13 cellular contexts compared by ENCODE assay signal in the genomic region with DNA sequence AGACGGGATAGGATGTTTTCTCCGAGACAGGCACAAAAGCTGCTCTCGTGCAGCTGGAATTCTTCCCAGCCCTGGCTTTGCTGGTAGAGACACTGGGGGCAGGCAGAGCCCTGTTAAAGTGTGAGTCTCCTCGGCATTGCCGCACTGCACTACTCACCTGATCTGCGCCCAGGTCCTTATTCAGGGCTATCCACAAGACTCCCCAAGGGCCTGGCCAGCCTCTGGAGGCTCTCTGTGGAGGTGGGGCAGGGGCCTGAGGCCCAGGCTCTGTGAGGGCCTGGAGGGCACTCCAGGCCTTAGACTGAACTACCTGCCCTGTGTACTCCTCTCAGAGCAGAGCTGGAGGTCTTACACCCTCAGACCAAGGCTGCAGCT. TPM values are rescaled to one million over a fixed set of nuclear protein-coding genes. Genes with fewer than 3 reads are reported as not detected.
"Had no signal": no experiment of that assay in that cellular context is flagged by ENCODE, and none has a peak within 500 bp of the region (broad histone marks: within the 10 kb centered on the region; RNA-seq: fewer than 3 reads in every experiment).

No MANE protein-coding gene starts in this region.

- H3K27ac Mint-ChIP-seq: activated T-helper 2 cell treated with anti-CD3 and anti-CD28 coated beads, Interferon-gamma antibody, Interleukin-2, Interleukin-4, amounts not matched to agents 10 μg/mL and 5 μg/mL and 100 μg/mL, durations not matched to agents 14 hours and 24 hours and 36 hours; natural killer cell treated with Interleukin-12 subunit alpha and Interleukin-12 subunit beta and Interleukin-15 and Interleukin-18, amount 100 ng/mL, for 72 hours; stimulated activated naive CD8-positive, alpha-beta T cell treated with anti-CD3 and anti-CD28 coated beads, Interleukin-15, amount 100 ng/mL, for 72 hours had no signal

- ATAC-seq: esophagus mucosa; stimulated activated naive CD8-positive, alpha-beta T cell treated with anti-CD3 and anti-CD28 coated beads, Interleukin-15, amount 100 ng/mL, for 72 hours had no signal

- H3K9me3 Mint-ChIP-seq: activated T-helper 2 cell treated with anti-CD3 and anti-CD28 coated beads, Interferon-gamma antibody, Interleukin-2, Interleukin-4, amounts not matched to agents 10 μg/mL and 5 μg/mL and 100 μg/mL, durations not matched to agents 14 hours and 24 hours and 36 hours; natural killer cell treated with Interleukin-12 subunit alpha and Interleukin-12 subunit beta and Interleukin-15 and Interleukin-18, amount 100 ng/mL, for 72 hours; stimulated activated naive CD8-positive, alpha-beta T cell treated with anti-CD3 and anti-CD28 coated beads, Interleukin-15, amount 100 ng/mL, for 72 hours had no signal

- H3K36me3 ChIP-seq: cardiac muscle cell, ovary had no signal

- H3K4me3 Mint-ChIP-seq: natural killer cell treated with Interleukin-12 subunit alpha and Interleukin-12 subunit beta and Interleukin-15 and Interleukin-18, amount 100 ng/mL, for 72 hours; stimulated activated naive CD8-positive, alpha-beta T cell treated with anti-CD3 and anti-CD28 coated beads, Interleukin-15, amount 100 ng/mL, for 72 hours had no signal

- H3K27ac ChIP-seq: cardiac muscle cell, ovary had no signal

- DNase-seq: activated naive CD4-positive, alpha-beta T cell treated with anti-CD3 and anti-CD28 coated beads, Interleukin-2, amount 50 U/mL, for 16 hours; activated T-cell treated with anti-CD3 and anti-CD28 coated beads, Interleukin-2, amount 50 U/mL, for 1 hour; kidney glomerular epithelial cell; stimulated activated CD4-positive, alpha-beta T cell treated with anti-CD3 and anti-CD28 coated beads, Interleukin-1b, Interleukin-23, amount 100 ng/mL, for 48 hours; stimulated activated naive CD8-positive, alpha-beta T cell treated with anti-CD3 and anti-CD28 coated beads, Interleukin-15, amount 100 ng/mL, for 72 hours had no signal

- H3K27me3 ChIP-seq: ovary had no signal

- H3K36me3 Mint-ChIP-seq: natural killer cell treated with Interleukin-12 subunit alpha and Interleukin-12 subunit beta and Interleukin-15 and Interleukin-18, amount 100 ng/mL, for 72 hours had no signal

- H3K9me3 ChIP-seq: ovary had no signal

- H3K4me3 ChIP-seq: cardiac muscle cell, ovary had no signal

RNA-seq across cellular contexts. Expression of gene KY, which starts 48.4 kb away (rescaled TPM):
- total RNA-seq: activated CD8-positive, alpha-beta memory T cell treated with anti-CD3 and anti-CD28 coated beads for 36 hours; activated T-helper 2 cell treated with anti-CD3 and anti-CD28 coated beads, Interferon-gamma antibody, Interleukin-2, Interleukin-4, amounts not matched to agents 10 μg/mL and 5 μg/mL and 100 μg/mL, durations not matched to agents 14 hours and 24 hours and 36 hours; esophagus mucosa; natural killer cell treated with Interleukin-12 subunit alpha and Interleukin-12 subunit beta and Interleukin-15 and Interleukin-18, amount 100 ng/mL, for 72 hours; T-helper 2 cell treated with Interferon-gamma antibody and Interleukin-4, amounts not matched to agents 100 ng/mL and 5 ng/mL, for 36 hours had no signal
- polyA plus RNA-seq: liver had no signal
